ENCODE assay signal across 8 cellular contexts in genomic region chr6:6696867-6697531, GRCh38.
DNase-seq lines count a peak whose midpoint lies in the region; ATAC-seq, FAIRE-seq and TF ChIP-seq lines count a peak whose summit lies in the region.

No MANE protein-coding gene starts in this region.

- peaks cover 65% of the 10 kb centered on the region for H3K4me1 ChIP-seq in keratinocyte (ENCODE audit: control insufficient read depth, extremely low read depth, insufficient read depth, low read length)

- no peaks in the 10 kb centered on the region for H3K36me3 ChIP-seq in keratinocyte (ENCODE audit: control insufficient read depth in 2 of 2, extremely low read depth in 1 of 2, insufficient read depth in 2 of 2, low read length in 2 of 2)

- no peaks in the 10 kb centered on the region for H3K9me3 ChIP-seq in keratinocyte (ENCODE audit: control insufficient read depth, low read depth, low read length)

- peak overlapping the region; percentile 7 for H3K4me2 ChIP-seq in keratinocyte (ENCODE audit: control insufficient read depth, extremely low read depth, insufficient read depth, low read depth, low read length)

- peak; percentile 85 for TF ChIP-seq CTCF in GM13977 (IDR thresholded peaks at IDR 0.05; ENCODE audit: extremely low read depth, insufficient read depth, missing control alignments)
- TF ChIP-seq CTCF in keratinocyte (optimal IDR thresholded peaks at IDR 0.05 in 1 of 3, IDR thresholded peaks at IDR 0.05 in 1 of 3, conservative IDR thresholded peaks at IDR 0.05 in 1 of 3; ENCODE audit: extremely low read depth in 1 of 3, insufficient read depth in 2 of 3, low read length in 3 of 3), result peak; percentile 85 to 91 (median 90)

- H3K79me2 ChIP-seq in keratinocyte (ENCODE audit: control insufficient read depth, insufficient read depth, low read length), result no peaks in the 10 kb centered on the region

- FAIRE-seq in keratinocyte (lab: Jason Lieb, UNC), result no peak

- ATAC-seq in stimulated activated naive CD8-positive, alpha-beta T cell treated with anti-CD3 and anti-CD28 coated beads, Interleukin-15, Interleukin-2, amounts not matched to agents 100 U/mL and 50 U/mL, for 24 hours, result no peak
- no peak for ATAC-seq in HG03108 (IDR thresholded peaks at IDR 0.05; ENCODE audit: unreplicated experiment)

- no peaks in the 10 kb centered on the region for H4K20me1 ChIP-seq in keratinocyte (ENCODE audit: control insufficient read depth, extremely low read depth, insufficient read depth, low read length)

- no peak overlapping the region for H3K4me3 ChIP-seq in keratinocyte (ENCODE audit: control insufficient read depth in 2 of 3, extremely low read depth in 1 of 3, insufficient read depth in 2 of 3, low read depth in 1 of 3, low read length in 3 of 3)

- no peaks in the 10 kb centered on the region for H3K9me1 ChIP-seq in keratinocyte (ENCODE audit: control insufficient read depth, extremely low read depth, insufficient read depth, low read length)

- H3K27ac ChIP-seq in keratinocyte (ENCODE audit: control insufficient read depth, insufficient read depth, low read length), result peak overlapping the region; percentile 59

- no peaks in the 10 kb centered on the region for H3K27me3 ChIP-seq in keratinocyte (ENCODE audit: control insufficient read depth, extremely low read depth, insufficient read depth, low read length)

- H2AFZ ChIP-seq in keratinocyte (ENCODE audit: control insufficient read depth, low read length), result peak overlapping the region; percentile 36

- dilution Hi-C loops in keratinocyte (cut with MboI; ENCODE audit: extremely low pct_ligation_motif_present, low sequenced_read_pairs), result no loop called here

- peak overlapping the region; percentile 46 for H3K9ac ChIP-seq in keratinocyte (ENCODE audit: control insufficient read depth, extremely low read depth, insufficient read depth, low read length)

- DNase-seq in AG20443 (ENCODE audit: low spot score) (peak; percentile 53), GM13977 (ENCODE audit: low spot score) (peak; percentile 49), NCI-H526 (lab: John Stamatoyannopoulos, UW) (peak; percentile 58 to 83), astrocyte of the hippocampus (ENCODE audit: low read depth, low spot score) (peak; percentile 78), keratinocyte (ENCODE audit: low read depth, low spot score) (no peak), HPDE6-E6E7 (ENCODE audit: extremely low spot score) (no peak)
- peak; percentile 59 for DNase-seq in stimulated activated naive CD8-positive, alpha-beta T cell treated with anti-CD3 and anti-CD28 coated beads, Interleukin-15, Interleukin-2, amounts not matched to agents 100 U/mL and 50 U/mL, for 24 hours

- in situ Hi-C loops in GM13977 (cut with MboI; ENCODE audit: low pct_unique_long_range_greater_than_20kb, low sequenced_read_pairs, unreplicated experiment), result loop anchor here (25.0 kb wide), 1 partner anchor 540 kb away; no protein-coding TSS in a partner anchor

Comparison
In these comparisons a context has a peak if more than half of its experiments do, and no peak if none do; other contexts are left out.
1. DNase-seq: peak in AG20443 (single experiment), GM13977 (single experiment), NCI-H526 (2 of 2), astrocyte of the hippocampus (single experiment) and stimulated activated naive CD8-positive, alpha-beta T cell treated with anti-CD3 and anti-CD28 coated beads, Interleukin-15, Interleukin-2, amounts not matched to agents 100 U/mL and 50 U/mL, for 24 hours (single experiment); none in keratinocyte (single experiment) and HPDE6-E6E7 (single experiment).